In the genomic region with DNA sequence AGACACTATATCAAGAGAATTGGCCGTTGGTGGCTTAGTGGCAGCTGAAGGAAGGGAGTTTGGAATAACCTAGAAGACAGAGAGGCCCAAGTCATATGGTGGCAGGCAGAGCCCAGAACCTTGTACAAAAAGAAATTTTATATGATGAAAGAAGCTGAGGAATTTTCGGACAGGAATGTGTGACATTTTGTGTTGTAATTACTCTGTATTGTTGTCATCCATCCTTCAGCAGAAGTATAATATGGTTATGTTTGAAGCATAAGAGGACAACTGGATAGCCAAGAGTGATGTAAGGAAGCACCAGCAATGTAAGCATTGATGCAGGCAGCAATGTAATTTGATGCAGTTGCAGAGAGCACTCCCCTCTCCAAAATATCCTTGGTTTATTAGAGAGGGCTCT, we compare ENCODE assay signal across 23 cellular contexts. TPM values are rescaled to one million over a fixed set of nuclear protein-coding genes. Genes with fewer than 3 reads are reported as not detected.
DNase-seq lines count a peak whose midpoint lies in the region; ATAC-seq and TF ChIP-seq lines count a peak whose summit lies in the region.
"Had no signal": no experiment of that assay in that cellular context is flagged by ENCODE, and none has a peak within 500 bp of the region (broad histone marks: within the 10 kb centered on the region; RNA-seq: fewer than 3 reads in every experiment).

No MANE protein-coding gene starts in this region.

- POLR2A ChIA-PET in SK-N-SH (lab: Yijun Ruan, JAX) = no interaction called here

- H3K4me3 ChIP-seq in SK-N-SH (ENCODE audit: low read depth in 2 of 2, low read length in 1 of 2) (no peak overlapping the region), cardiac fibroblast (replicated peaks in 1 of 2; ENCODE audit: low read depth in 2 of 2, low read length in 2 of 2) (no peak overlapping the region), mesodermal cell (ENCODE audit: extremely low read depth, insufficient read depth, low read length, poor library complexity, severe bottlenecking) (no peak overlapping the region)
- H3K4me3 ChIP-seq: esophagus muscularis mucosa, MG63 had no signal

- no peak for ATAC-seq in SK-N-SH treated with all-trans-retinoic acid at 6 μM for 48 hours
- no peak for ATAC-seq in GM21528 (IDR thresholded peaks at IDR 0.05; ENCODE audit: low FRiP score, unreplicated experiment)

- H3K4me2 ChIP-seq in SK-N-SH = no peak overlapping the region

- no peaks in the 10 kb centered on the region for H3F3A ChIP-seq in SK-N-SH (replicated peaks; ENCODE audit: insufficient read depth)

- TF ChIP-seq EP300 in SK-N-SH (IDR thresholded peaks at IDR 0.05; ENCODE audit: borderline replicate concordance in 1 of 2, low read depth in 1 of 2, low read length in 1 of 2) = no peak

- H3K9me3 ChIP-seq in SK-N-SH = no peaks in the 10 kb centered on the region
- H3K9me3 ChIP-seq in mesodermal cell (ENCODE audit: control insufficient read depth, low read length) = no peaks in the 10 kb centered on the region
- H3K9me3 ChIP-seq: esophagus muscularis mucosa, MG63, neutrophil had no signal

- DNase-seq in SK-N-SH = no peak
- peak; percentile 6 for DNase-seq in NCI-H226
- DNase-seq in cardiac fibroblast (ENCODE audit: low read depth in 2 of 2) = peak; percentile 23 to 27
- DNase-seq in activated gamma-delta T cell treated with Interleukin-2 at 50 U/mL for 16 hours = no peak
- DNase-seq in OCI-M2 (lab: John Stamatoyannopoulos, UW; ENCODE audit: unreplicated experiment) = no peak
- DNase-seq: 8988T; activated CD4-positive, CD25-positive, alpha-beta regulatory T cell; activated CD8-positive, alpha-beta memory T cell treated with anti-CD3 and anti-CD28 coated beads, Interleukin-2, amount 10 ng/mL, durations not matched to agents 7 days and 5 days; activated naive CD4-positive, alpha-beta T cell; DMS 273 treated with DMSO at 0.1 percent for 48 hours; H7; kidney; NCI-H1694; NK-92 treated with Interleukin-12 subunit alpha and Interleukin-12 subunit beta, amount 100 ng/mL, for 24 hours; retina; Right ventricle myocardium superior had no signal

- H3K27ac ChIP-seq in SK-N-SH (ENCODE audit: low read depth in 2 of 2, low read length in 1 of 2) = no peak overlapping the region
- H3K27ac ChIP-seq in mesodermal cell (ENCODE audit: low read depth, low read length, severe bottlenecking) = peak overlapping the region; percentile 60
- H3K27ac ChIP-seq: C4-2B, neutrophil had no signal

- TF ChIP-seq CTCF in SK-N-SH (IDR thresholded peaks at IDR 0.05) (no peak), cardiac fibroblast (IDR thresholded peaks at IDR 0.05; ENCODE audit: low read depth, low read length) (no peak)

- no peaks in the 10 kb centered on the region for H3K36me3 ChIP-seq in SK-N-SH (replicated peaks in 1 of 2; ENCODE audit: control insufficient read depth in 1 of 2, insufficient read depth in 2 of 2, low read length in 1 of 2)
- H3K36me3 ChIP-seq in mesodermal cell (ENCODE audit: control insufficient read depth, insufficient read depth, low read length) = no peaks in the 10 kb centered on the region
- H3K36me3 ChIP-seq: esophagus muscularis mucosa, MG63, neutrophil had no signal

- H3K27me3 ChIP-seq in SK-N-SH (ENCODE audit: insufficient read depth) = no peaks in the 10 kb centered on the region
- H3K27me3 ChIP-seq: esophagus muscularis mucosa, MG63, neutrophil had no signal

- CTCF ChIA-PET in SK-N-SH (lab: Yijun Ruan, JAX) = no interaction called here

- no peaks in the 10 kb centered on the region for H3K79me2 ChIP-seq in SK-N-SH (ENCODE audit: insufficient read depth)

- peak overlapping the region; percentile 83 for H2AFZ ChIP-seq in SK-N-SH (ENCODE audit: low read depth)

- H3K9ac ChIP-seq in SK-N-SH = no peak overlapping the region

- H4K20me1 ChIP-seq in SK-N-SH (ENCODE audit: insufficient read depth) = no peaks in the 10 kb centered on the region

- no peak for TF ChIP-seq RAD21 in SK-N-SH (IDR thresholded peaks at IDR 0.05; ENCODE audit: low read length)

- peaks cover 0 to 4% of the 10 kb centered on the region in 2 experiments; a peak in 1 of 4 replicates for H3K4me1 ChIP-seq in SK-N-SH (ENCODE audit: control insufficient read depth in 1 of 2, insufficient read depth in 2 of 2, low read depth in 1 of 2, low read length in 1 of 2)
- H3K4me1 ChIP-seq in mesodermal cell (ENCODE audit: control insufficient read depth, insufficient read depth, low read length, poor library complexity, severe bottlenecking) = no peaks in the 10 kb centered on the region

- H3K9me2 ChIP-seq in SK-N-SH = no peaks in the 10 kb centered on the region

- WGBS in SK-N-SH (ENCODE audit: low lambda C conversion rate) = 79% methylated on average over 2 of the region's 2 CpGs
- WGBS in mesodermal cell (ENCODE audit: insufficient coverage in 2 of 2), 2 experiments = 100% methylated on average over 1 to 2 of the region's 2 CpGs

TF ChIP-seq in SK-N-SH, 30 proteins besides CTCF, POLR2A, EP300 and RAD21:
- TF ChIP-seq POLR2AphosphoS5 (IDR thresholded peaks at IDR 0.05; ENCODE audit: low read depth, low read length) = no peak
- no peak for TF ChIP-seq YY1 (IDR thresholded peaks at IDR 0.05; ENCODE audit: low read depth)
- no peak for TF ChIP-seq NRF1 (IDR thresholded peaks at IDR 0.05; ENCODE audit: low read depth, low read length)
- no peak for TF ChIP-seq GATA2 (CRISPR knock-in tag; IDR thresholded peaks at IDR 0.05)
- TF ChIP-seq, protein P1, sequence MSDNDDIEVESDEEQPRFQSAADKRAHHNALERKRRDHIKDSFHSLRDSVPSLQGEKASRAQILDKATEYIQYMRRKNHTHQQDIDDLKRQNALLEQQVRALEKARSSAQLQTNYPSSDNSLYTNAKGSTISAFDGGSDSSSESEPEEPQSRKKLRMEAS (IDR thresholded peaks at IDR 0.05; ENCODE audit: low read depth) = no peak
- no peak for TF ChIP-seq JUND (IDR thresholded peaks at IDR 0.05)
- no peak for TF ChIP-seq RXRA (IDR thresholded peaks at IDR 0.05; ENCODE audit: borderline replicate concordance, low read depth)

TF ChIP-seq in SK-N-SH treated with all-trans-retinoic acid at 6 μM for 48 hours, 23 proteins besides CTCF, POLR2A, EP300 and RAD21:
- no peak for TF ChIP-seq ZNF8 (CRISPR knock-in tag; IDR thresholded peaks at IDR 0.05)
- no peak for TF ChIP-seq PPARA (CRISPR knock-in tag; IDR thresholded peaks at IDR 0.05; ENCODE audit: borderline replicate concordance)
- TF ChIP-seq OSR1 (CRISPR knock-in tag; IDR thresholded peaks at IDR 0.05) = no peak
- no peak for TF ChIP-seq ZFP30 (CRISPR knock-in tag; IDR thresholded peaks at IDR 0.05)
- no peak for TF ChIP-seq ZC3H10 (CRISPR knock-in tag; IDR thresholded peaks at IDR 0.05)
- TF ChIP-seq, protein P2, sequence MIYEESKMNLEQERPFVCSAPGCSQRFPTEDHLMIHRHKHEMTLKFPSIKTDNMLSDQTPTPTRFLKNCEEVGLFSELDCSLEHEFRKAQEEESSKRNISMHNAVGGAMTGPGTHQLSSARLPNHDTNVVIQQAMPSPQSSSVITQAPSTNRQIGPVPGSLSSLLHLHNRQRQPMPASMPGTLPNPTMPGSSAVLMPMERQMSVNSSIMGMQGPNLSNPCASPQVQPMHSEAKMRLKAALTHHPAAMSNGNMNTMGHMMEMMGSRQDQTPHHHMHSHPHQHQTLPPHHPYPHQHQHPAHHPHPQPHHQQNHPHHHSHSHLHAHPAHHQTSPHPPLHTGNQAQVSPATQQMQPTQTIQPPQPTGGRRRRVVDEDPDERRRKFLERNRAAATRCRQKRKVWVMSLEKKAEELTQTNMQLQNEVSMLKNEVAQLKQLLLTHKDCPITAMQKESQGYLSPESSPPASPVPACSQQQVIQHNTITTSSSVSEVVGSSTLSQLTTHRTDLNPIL (CRISPR knock-in tag; IDR thresholded peaks at IDR 0.05; ENCODE audit: low read depth) = no peak
- no peak for TF ChIP-seq BACH2 (CRISPR knock-in tag; IDR thresholded peaks at IDR 0.05; ENCODE audit: borderline replicate concordance)
- no peak for TF ChIP-seq RARB (CRISPR knock-in tag; IDR thresholded peaks at IDR 0.05)
- no peak for TF ChIP-seq ZNF565 (CRISPR knock-in tag; conservative IDR thresholded peaks at IDR 0.05; ENCODE audit: low read depth)
- TF ChIP-seq, protein P3, sequence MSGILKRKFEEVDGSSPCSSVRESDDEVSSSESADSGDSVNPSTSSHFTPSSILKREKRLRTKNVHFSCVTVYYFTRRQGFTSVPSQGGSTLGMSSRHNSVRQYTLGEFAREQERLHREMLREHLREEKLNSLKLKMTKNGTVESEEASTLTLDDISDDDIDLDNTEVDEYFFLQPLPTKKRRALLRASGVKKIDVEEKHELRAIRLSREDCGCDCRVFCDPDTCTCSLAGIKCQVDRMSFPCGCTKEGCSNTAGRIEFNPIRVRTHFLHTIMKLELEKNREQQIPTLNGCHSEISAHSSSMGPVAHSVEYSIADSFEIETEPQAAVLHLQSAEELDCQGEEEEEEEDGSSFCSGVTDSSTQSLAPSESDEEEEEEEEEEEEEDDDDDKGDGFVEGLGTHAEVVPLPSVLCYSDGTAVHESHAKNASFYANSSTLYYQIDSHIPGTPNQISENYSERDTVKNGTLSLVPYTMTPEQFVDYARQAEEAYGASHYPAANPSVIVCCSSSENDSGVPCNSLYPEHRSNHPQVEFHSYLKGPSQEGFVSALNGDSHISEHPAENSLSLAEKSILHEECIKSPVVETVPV (CRISPR knock-in tag; IDR thresholded peaks at IDR 0.05) = no peak
- no peak for TF ChIP-seq CSDC2 (CRISPR knock-in tag; IDR thresholded peaks at IDR 0.05)
- TF ChIP-seq, protein P4, sequence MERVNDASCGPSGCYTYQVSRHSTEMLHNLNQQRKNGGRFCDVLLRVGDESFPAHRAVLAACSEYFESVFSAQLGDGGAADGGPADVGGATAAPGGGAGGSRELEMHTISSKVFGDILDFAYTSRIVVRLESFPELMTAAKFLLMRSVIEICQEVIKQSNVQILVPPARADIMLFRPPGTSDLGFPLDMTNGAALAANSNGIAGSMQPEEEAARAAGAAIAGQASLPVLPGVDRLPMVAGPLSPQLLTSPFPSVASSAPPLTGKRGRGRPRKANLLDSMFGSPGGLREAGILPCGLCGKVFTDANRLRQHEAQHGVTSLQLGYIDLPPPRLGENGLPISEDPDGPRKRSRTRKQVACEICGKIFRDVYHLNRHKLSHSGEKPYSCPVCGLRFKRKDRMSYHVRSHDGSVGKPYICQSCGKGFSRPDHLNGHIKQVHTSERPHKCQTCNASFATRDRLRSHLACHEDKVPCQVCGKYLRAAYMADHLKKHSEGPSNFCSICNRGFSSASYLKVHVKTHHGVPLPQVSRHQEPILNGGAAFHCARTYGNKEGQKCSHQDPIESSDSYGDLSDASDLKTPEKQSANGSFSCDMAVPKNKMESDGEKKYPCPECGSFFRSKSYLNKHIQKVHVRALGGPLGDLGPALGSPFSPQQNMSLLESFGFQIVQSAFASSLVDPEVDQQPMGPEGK (CRISPR knock-in tag; IDR thresholded peaks at IDR 0.05; ENCODE audit: borderline replicate concordance) = no peak

RNA-seq across cellular contexts. Expression of a gene that starts 19.1 kb away (rescaled TPM):
- polyA plus RNA-seq in SK-N-SH (2012; rRNA removed) = 17.4 and 23.2 TPM in 2 replicates
- 32.8 and 40.0 TPM in 2 replicates for polyA plus RNA-seq in SK-N-SH (2012; cell fraction: cytosol; rRNA removed)
- 3.6 and 8.8 TPM in 2 replicates for polyA plus RNA-seq in SK-N-SH (2012; cell fraction: nucleus; rRNA removed)
- polyA plus RNA-seq in mesodermal cell (2013, experiment 1 of 2) = 77.0 TPM
- 92.4 TPM for polyA plus RNA-seq in mesodermal cell (2013, experiment 2 of 2)

Comparison
In these comparisons a context has a peak if more than half of its experiments do, and no peak if none do; other contexts are left out.
1. DNase-seq: peak in NCI-H226 (single experiment) and cardiac fibroblast (2 of 2); none in SK-N-SH (single experiment), activated gamma-delta T cell treated with Interleukin-2 at 50 U/mL for 16 hours (single experiment) and OCI-M2 (single experiment).